19 cellular contexts compared by ENCODE assay signal in genomic region chr20:48180637-48181036, GRCh38.
DNase-seq lines count a peak whose midpoint lies in the region; ATAC-seq and TF ChIP-seq lines count a peak whose summit lies in the region.
"Had no signal": no experiment of that assay in that cellular context is flagged by ENCODE, and none has a peak within 500 bp of the region (broad histone marks: within the 10 kb centered on the region; RNA-seq: fewer than 3 reads in every experiment).

No MANE protein-coding gene starts in this region.

- H3K79me2 ChIP-seq in PC-9 (ENCODE audit: low read depth) (no peaks in the 10 kb centered on the region), MM.1S (ENCODE audit: low read length) (no peaks in the 10 kb centered on the region)

- TF ChIP-seq POLR2A in esophagus muscularis mucosa (IDR thresholded peaks at IDR 0.05; ENCODE audit: low read depth): no peak

- DNase-seq in SIG-M5 treated with dmso at 0.1 percent for 504 hours (lab: John Stamatoyannopoulos, UW; ENCODE audit: unreplicated experiment) (peak; percentile 41), SIG-M5 (lab: John Stamatoyannopoulos, UW) (no peak), PC-9 (peak; percentile 50 to 72), esophagus muscularis mucosa (ENCODE audit: extremely low spot score) (no peak), smooth muscle cell of the brain vasculature (ENCODE audit: low read depth, low spot score) (peak; percentile 93), MM.1S (no peak), lower lobe of right lung (no peak)
- DNase-seq: activated CD4-positive, alpha-beta T cell treated with anti-CD3 and anti-CD28 coated beads, Interleukin-2, amount 10 ng/mL, durations not matched to agents 7 days and 5 days; activated naive CD4-positive, alpha-beta T cell treated with anti-CD3 and anti-CD28 coated beads, Interleukin-2, amount 50 U/mL, for 16 hours; activated T-cell treated with anti-CD3 and anti-CD28 coated beads for 4 hours; effector CD8-positive, alpha-beta T cell; Karpas-422; naive B cell; NCI-H1436 treated with DMSO at 0.1 percent for 48 hours; NCI-H524; OCI-M1; stimulated activated naive CD8-positive, alpha-beta T cell treated with anti-CD3 and anti-CD28 coated beads, Interleukin-15, Interleukin-2, amounts not matched to agents 100 U/mL and 50 U/mL, for 24 hours had no signal

- no peaks in the 10 kb centered on the region for H3K36me3 ChIP-seq in PC-9 (ENCODE audit: low read depth)
- H3K36me3 ChIP-seq in esophagus muscularis mucosa: no peaks in the 10 kb centered on the region
- H3K36me3 ChIP-seq in MM.1S (replicated peaks; ENCODE audit: insufficient read depth, low read length): no peaks in the 10 kb centered on the region
- no peaks in the 10 kb centered on the region for H3K36me3 ChIP-seq in lower lobe of right lung

- H3K9me2 ChIP-seq in PC-9 (ENCODE audit: insufficient read depth): no peaks in the 10 kb centered on the region
- no peaks in the 10 kb centered on the region for H3K9me2 ChIP-seq in MM.1S (replicated peaks; ENCODE audit: insufficient read depth, low read length)

- H3K9me3 ChIP-seq in PC-9 (ENCODE audit: insufficient read depth, low read depth) (peaks cover 7% of the 10 kb centered on the region), esophagus muscularis mucosa (no peaks in the 10 kb centered on the region), MM.1S (replicated peaks; ENCODE audit: insufficient read depth, low read length) (no peaks in the 10 kb centered on the region), lower lobe of right lung (no peaks in the 10 kb centered on the region)

- peak overlapping the region; percentile 2; the same call in 1 of the 2 replicates for H3K4me3 ChIP-seq in PC-9
- H3K4me3 ChIP-seq in esophagus muscularis mucosa: no peak overlapping the region
- H3K4me3 ChIP-seq in MM.1S (ENCODE audit: low read length): no peak overlapping the region
- no peak overlapping the region for H3K4me3 ChIP-seq in lower lobe of right lung
- H3K4me3 ChIP-seq: GM23248 had no signal

- no peaks in the 10 kb centered on the region for H4K20me1 ChIP-seq in PC-9 (ENCODE audit: insufficient read depth)
- no peaks in the 10 kb centered on the region for H4K20me1 ChIP-seq in MM.1S (ENCODE audit: insufficient read depth, low read length)

- no peak for TF ChIP-seq EP300 in esophagus muscularis mucosa (IDR thresholded peaks at IDR 0.05)

- POLR2A ChIA-PET in PC-9 (lab: Charles Lee; ENCODE audit: unreplicated experiment): interaction anchor here (0.5 to 0.6 kb wide), 2 partner anchors 12 to 23 kb away, joined by 3 read pairs; no protein-coding TSS in a partner anchor

- ATAC-seq in lower lobe of right lung: no peak
- no peak for ATAC-seq in GM18873 (IDR thresholded peaks at IDR 0.05; ENCODE audit: low FRiP score, unreplicated experiment)
- ATAC-seq: stimulated activated naive CD8-positive, alpha-beta T cell treated with anti-CD3 and anti-CD28 coated beads, Interleukin-15, Interleukin-2, amounts not matched to agents 100 U/mL and 50 U/mL, for 24 hours had no signal

- H3K4me1 ChIP-seq in PC-9 (replicated peaks; ENCODE audit: insufficient read depth) (peaks cover 45% of the 10 kb centered on the region), esophagus muscularis mucosa (peaks cover 0 to 17% (median 11%) of the 10 kb centered on the region in 4 donors), MM.1S (ENCODE audit: low read length) (no peaks in the 10 kb centered on the region), lower lobe of right lung (no peaks in the 10 kb centered on the region)

- H3K27ac ChIP-seq in PC-9 (peak overlapping the region; percentile 84), esophagus muscularis mucosa (replicated peaks in 1 of 4) (peak overlapping the region; percentile 17 to 47 (median 38)), MM.1S (ENCODE audit: low read length) (no peak overlapping the region), lower lobe of right lung (no peak overlapping the region)
- H3K27ac ChIP-seq: GM23248 had no signal

- H3K27me3 ChIP-seq in PC-9 (ENCODE audit: insufficient read depth, low read depth): no peaks in the 10 kb centered on the region
- no peaks in the 10 kb centered on the region for H3K27me3 ChIP-seq in esophagus muscularis mucosa
- no peaks in the 10 kb centered on the region for H3K27me3 ChIP-seq in MM.1S (replicated peaks; ENCODE audit: insufficient read depth, low read length)
- no peaks in the 10 kb centered on the region for H3K27me3 ChIP-seq in lower lobe of right lung (ENCODE audit: low read depth)

- H3K4me2 ChIP-seq in PC-9 (peak overlapping the region; percentile 60), MM.1S (ENCODE audit: low read depth, low read length) (no peak overlapping the region)

- TF ChIP-seq CTCF in PC-9 (conservative IDR thresholded peaks at IDR 0.05): no peak
- TF ChIP-seq CTCF in esophagus muscularis mucosa (IDR thresholded peaks at IDR 0.05): no peak
- no peak for TF ChIP-seq CTCF in MM.1S (IDR thresholded peaks at IDR 0.05; ENCODE audit: low read length)
- TF ChIP-seq CTCF in lower lobe of right lung (IDR thresholded peaks at IDR 0.05): no peak

- WGBS in esophagus muscularis mucosa: 39% methylated on average over 3 of the region's 3 CpGs

- H3F3A ChIP-seq in PC-9 (ENCODE audit: insufficient read depth, low read depth) (peaks cover 26% of the 10 kb centered on the region), MM.1S (ENCODE audit: insufficient read depth, low read length) (no peaks in the 10 kb centered on the region)

- H3K9ac ChIP-seq in MM.1S (ENCODE audit: low read length): no peak overlapping the region
- H3K9ac ChIP-seq: GM23248 had no signal

- H2AFZ ChIP-seq in PC-9 (no peak overlapping the region), MM.1S (ENCODE audit: low read length) (no peak overlapping the region)
- H2AFZ ChIP-seq: GM23248 had no signal

- CTCF ChIA-PET in PC-9 (lab: Charles Lee): no interaction called here

- intact Hi-C loops in PC-9 (cut with micrococcal nuclease; ENCODE audit: unreplicated experiment): loop anchor here (1.0 kb wide), 2 partner anchors 41 to 195 kb away; no protein-coding TSS in a partner anchor
- intact Hi-C loops in esophagus muscularis mucosa (cut with DNase I): loop anchor here (10.0 kb wide), 1 partner anchor 396 kb away; the partner anchor contains the start of gene SULF2
- intact Hi-C loops in lower lobe of right lung (cut with DNase I): no loop called here

- no TSS peak for BruUV-seq in PC-9 (replicated peaks; lab: Mats Ljungman, UMichigan)

Comparison
In these comparisons a context has a peak if more than half of its experiments do, and no peak if none do; other contexts are left out.
1. DNase-seq: peak in SIG-M5 treated with dmso at 0.1 percent for 504 hours (single experiment), PC-9 (2 of 2) and smooth muscle cell of the brain vasculature (single experiment); none in SIG-M5 (single experiment), esophagus muscularis mucosa (single experiment), MM.1S (single experiment) and lower lobe of right lung (single experiment).
2. H3K27ac ChIP-seq: peak in PC-9 (single experiment) and esophagus muscularis mucosa (4 of 4); none in MM.1S (single experiment) and lower lobe of right lung (single experiment).